In genomic region chr17:83203073-83203471, GRCh38 we compare ENCODE assay signal across 9 cellular contexts.
DNase-seq lines count a peak whose midpoint lies in the region; TF ChIP-seq lines count a peak whose summit lies in the region.
"Had no signal": no experiment of that assay in that cellular context is flagged by ENCODE, and none has a peak within 500 bp of the region (broad histone marks: within the 10 kb centered on the region; RNA-seq: fewer than 3 reads in every experiment).

No MANE protein-coding gene starts in this region.

- 54 to 70% methylated on average over 6 to 9 of the region's 9 CpGs for WGBS in lower leg skin, 2 donors

- TF ChIP-seq POLR2A in lower leg skin (IDR thresholded peaks at IDR 0.05): no peak

- H3K4me3 Mint-ChIP-seq in activated CD4-positive, alpha-beta T cell treated with anti-CD3 and anti-CD28 coated beads, Interleukin-2, amount 10 ng/mL, durations not matched to agents 24 days and 14 days: no peak overlapping the region

- TF ChIP-seq CTCF in lower leg skin (IDR thresholded peaks at IDR 0.05) (no peak), tibial artery (IDR thresholded peaks at IDR 0.05) (no peak)

- H3K27ac ChIP-seq in tibial artery: peak overlapping the region; percentile 83 to 93
- H3K27ac ChIP-seq: C4-2B had no signal

- H3K4me1 Mint-ChIP-seq in activated CD4-positive, alpha-beta T cell treated with anti-CD3 and anti-CD28 coated beads, Interleukin-2, amount 10 ng/mL, durations not matched to agents 24 days and 14 days: peaks cover 44% of the 10 kb centered on the region

- peak; percentile 57 for DNase-seq in activated CD4-positive, alpha-beta T cell treated with anti-CD3 and anti-CD28 coated beads, Interleukin-2, amount 10 ng/mL, durations not matched to agents 24 days and 14 days
- no peak for DNase-seq in activated CD4-positive, alpha-beta T cell treated with anti-CD3 and anti-CD28 coated beads, Interleukin-2, amount 50 U/mL, for 1 hour
- DNase-seq in astrocyte of the hippocampus (ENCODE audit: low read depth, low spot score): peak; percentile 34
- DNase-seq in lower leg skin (ENCODE audit: low spot score in 2 of 2): peak; percentile 92 to 97
- peak; percentile 91 to 92 for DNase-seq in tibial artery
- DNase-seq in HUDEP-2 (lab: John Stamatoyannopoulos, UW; ENCODE audit: unreplicated experiment in 76 of 76): no peak
- no peak for DNase-seq in Kasumi-1 (lab: John Stamatoyannopoulos, UW)
- no peak for DNase-seq in foreskin melanocyte

- H3K9me3 ChIP-seq in tibial artery: no peaks in the 10 kb centered on the region

- H3K36me3 Mint-ChIP-seq in activated CD4-positive, alpha-beta T cell treated with anti-CD3 and anti-CD28 coated beads, Interleukin-2, amount 10 ng/mL, durations not matched to agents 24 days and 14 days (ENCODE audit: low read depth): no peaks in the 10 kb centered on the region

- H3K27ac Mint-ChIP-seq in activated CD4-positive, alpha-beta T cell treated with anti-CD3 and anti-CD28 coated beads, Interleukin-2, amount 10 ng/mL, durations not matched to agents 24 days and 14 days: peak overlapping the region; percentile 20

- H3K4me3 ChIP-seq in lower leg skin (ENCODE audit: low read depth, poor library complexity, severe bottlenecking): no peak overlapping the region
- H3K4me3 ChIP-seq in tibial artery: no peak overlapping the region

- no peaks in the 10 kb centered on the region for H3K9me3 Mint-ChIP-seq in activated CD4-positive, alpha-beta T cell treated with anti-CD3 and anti-CD28 coated beads, Interleukin-2, amount 10 ng/mL, durations not matched to agents 24 days and 14 days

- H3K4me1 ChIP-seq in tibial artery: peaks cover 8 to 70% (median 44%) of the 10 kb centered on the region in 4 donors

- H3K36me3 ChIP-seq in tibial artery: no peaks in the 10 kb centered on the region

- no peaks in the 10 kb centered on the region for H3K27me3 Mint-ChIP-seq in activated CD4-positive, alpha-beta T cell treated with anti-CD3 and anti-CD28 coated beads, Interleukin-2, amount 10 ng/mL, durations not matched to agents 24 days and 14 days

- intact Hi-C loops in activated CD4-positive, alpha-beta T cell treated with anti-CD3 and anti-CD28 coated beads, Interleukin-2, amount 10 ng/mL, durations not matched to agents 24 days and 14 days (cut with micrococcal nuclease): no loop called here
- intact Hi-C loops in lower leg skin (cut with DNase I; ENCODE audit: low total_unique reads): no loop called here
- intact Hi-C loops in tibial artery (cut with DNase I; ENCODE audit: low total_unique reads): no loop called here

- H3K27me3 ChIP-seq in tibial artery: no peaks in the 10 kb centered on the region

Comparison
In these comparisons a context has a peak if more than half of its experiments do, and no peak if none do; other contexts are left out.
1. DNase-seq: peak in activated CD4-positive, alpha-beta T cell treated with anti-CD3 and anti-CD28 coated beads, Interleukin-2, amount 10 ng/mL, durations not matched to agents 24 days and 14 days (single experiment), astrocyte of the hippocampus (single experiment), lower leg skin (2 of 2) and tibial artery (2 of 2); none in activated CD4-positive, alpha-beta T cell treated with anti-CD3 and anti-CD28 coated beads, Interleukin-2, amount 50 U/mL, for 1 hour (single experiment), HUDEP-2 (0 of 76), Kasumi-1 (0 of 2) and foreskin melanocyte (single experiment).